Comparison of ENCODE assay signal across 18 cellular contexts in genomic region chr15:68307131-68307928, GRCh38. TPM values are rescaled to one million over a fixed set of nuclear protein-coding genes. Genes with fewer than 3 reads are reported as not detected.
DNase-seq lines count a peak whose midpoint lies in the region; ATAC-seq and TF ChIP-seq lines count a peak whose summit lies in the region.
"Had no signal": no experiment of that assay in that cellular context is flagged by ENCODE, and none has a peak within 500 bp of the region (broad histone marks: within the 10 kb centered on the region; RNA-seq: fewer than 3 reads in every experiment).

No MANE protein-coding gene starts in this region.

- H3K9ac ChIP-seq in iPS-20b (ENCODE audit: low read depth, low read length): peak overlapping the region; percentile 11; the same call in 1 of the 2 replicates

- H3K27me3 ChIP-seq in iPS-20b (ENCODE audit: insufficient read depth, low read length) (no peaks in the 10 kb centered on the region), tibial artery (no peaks in the 10 kb centered on the region)
- H3K27me3 ChIP-seq: body of pancreas, tibial nerve had no signal

- peaks cover 14% of the 10 kb centered on the region for H3K4me1 Mint-ChIP-seq in activated CD4-positive, alpha-beta T cell treated with anti-CD3 and anti-CD28 coated beads, Interleukin-2, amount 10 ng/mL, durations not matched to agents 7 days and 5 days
- peaks cover 9% of the 10 kb centered on the region for H3K4me1 Mint-ChIP-seq in activated CD8-positive, alpha-beta memory T cell treated with anti-CD3 and anti-CD28 coated beads, Interleukin-2, amount 10 ng/mL, durations not matched to agents 7 days and 5 days
- peaks cover 7% of the 10 kb centered on the region for H3K4me1 Mint-ChIP-seq in T-helper 2 cell treated with Interferon-gamma antibody and Interleukin-4, amounts not matched to agents 5 μg/mL and 100 μg/mL, for 36 hours (ENCODE audit: low read depth)

- H3K4me1 ChIP-seq in iPS-20b (ENCODE audit: insufficient read depth, low read length) (peaks cover 21% of the 10 kb centered on the region), tibial artery (peaks cover 0 to 57% (median 27%) of the 10 kb centered on the region in 4 donors)
- H3K4me1 ChIP-seq: lower lobe of right lung had no signal

- no peak overlapping the region for H3K4me3 ChIP-seq in iPS-20b (ENCODE audit: low read length)
- H3K4me3 ChIP-seq in tibial artery: no peak overlapping the region
- H3K4me3 ChIP-seq: body of pancreas, HAP-1, lower lobe of right lung, psoas muscle, smooth muscle cell, tibial nerve had no signal

- POLR2A ChIA-PET in activated CD4-positive, alpha-beta T cell treated with anti-CD3 and anti-CD28 coated beads, Interleukin-2, amount 10 ng/mL, durations not matched to agents 7 days and 5 days (lab: Charles Lee): no interaction called here

- intact Hi-C loops in tibial artery (cut with DNase I; ENCODE audit: low total_unique reads): loop anchor here (5.0 to 10.0 kb wide), 4 partner anchors 55 to 370 kb away; no protein-coding TSS in a partner anchor

- no peak overlapping the region for H3K27ac ChIP-seq in iPS-20b (ENCODE audit: low read length)
- H3K27ac ChIP-seq in tibial artery: peak overlapping the region; percentile 60 to 70
- H3K27ac ChIP-seq: body of pancreas, lower lobe of right lung, psoas muscle, VCaP had no signal

- no peak overlapping the region for H3K27ac Mint-ChIP-seq in activated CD4-positive, alpha-beta T cell treated with anti-CD3 and anti-CD28 coated beads, Interleukin-2, amount 10 ng/mL, durations not matched to agents 7 days and 5 days
- no peak overlapping the region for H3K27ac Mint-ChIP-seq in activated CD8-positive, alpha-beta memory T cell treated with anti-CD3 and anti-CD28 coated beads, Interleukin-2, amount 10 ng/mL, durations not matched to agents 7 days and 5 days
- H3K27ac Mint-ChIP-seq in T-helper 2 cell treated with Interferon-gamma antibody and Interleukin-4, amounts not matched to agents 5 μg/mL and 100 μg/mL, for 36 hours: no peak overlapping the region
- H3K27ac Mint-ChIP-seq: CD14-positive monocyte had no signal

- H3K36me3 ChIP-seq in iPS-20b (ENCODE audit: insufficient read depth, low read depth, low read length) (no peaks in the 10 kb centered on the region), tibial artery (peaks cover 30 to 47% (median 39%) of the 10 kb centered on the region in 3 donors)
- H3K36me3 ChIP-seq: HAP-1, lower lobe of right lung, tibial nerve had no signal

- no peaks in the 10 kb centered on the region for H3K9me3 Mint-ChIP-seq in activated CD4-positive, alpha-beta T cell treated with anti-CD3 and anti-CD28 coated beads, Interleukin-2, amount 10 ng/mL, durations not matched to agents 7 days and 5 days
- H3K9me3 Mint-ChIP-seq in activated CD8-positive, alpha-beta memory T cell treated with anti-CD3 and anti-CD28 coated beads, Interleukin-2, amount 10 ng/mL, durations not matched to agents 7 days and 5 days (ENCODE audit: low read depth): no peaks in the 10 kb centered on the region
- H3K9me3 Mint-ChIP-seq in T-helper 2 cell treated with Interferon-gamma antibody and Interleukin-4, amounts not matched to agents 5 μg/mL and 100 μg/mL, for 36 hours: no peaks in the 10 kb centered on the region
- H3K9me3 Mint-ChIP-seq: CD14-positive monocyte; naive thymus-derived CD4-positive, alpha-beta T cell had no signal

- no peak for TF ChIP-seq CTCF in tibial artery (IDR thresholded peaks at IDR 0.05)

- no peaks in the 10 kb centered on the region for H3K27me3 Mint-ChIP-seq in activated CD4-positive, alpha-beta T cell treated with anti-CD3 and anti-CD28 coated beads, Interleukin-2, amount 10 ng/mL, durations not matched to agents 7 days and 5 days
- peaks cover 6% of the 10 kb centered on the region for H3K27me3 Mint-ChIP-seq in activated CD8-positive, alpha-beta memory T cell treated with anti-CD3 and anti-CD28 coated beads, Interleukin-2, amount 10 ng/mL, durations not matched to agents 7 days and 5 days
- H3K27me3 Mint-ChIP-seq in T-helper 2 cell treated with Interferon-gamma antibody and Interleukin-4, amounts not matched to agents 5 μg/mL and 100 μg/mL, for 36 hours (ENCODE audit: low read depth): peaks cover 2% of the 10 kb centered on the region

- H3K4me3 Mint-ChIP-seq in activated CD4-positive, alpha-beta T cell treated with anti-CD3 and anti-CD28 coated beads, Interleukin-2, amount 10 ng/mL, durations not matched to agents 7 days and 5 days: no peak overlapping the region
- no peak overlapping the region for H3K4me3 Mint-ChIP-seq in activated CD8-positive, alpha-beta memory T cell treated with anti-CD3 and anti-CD28 coated beads, Interleukin-2, amount 10 ng/mL, durations not matched to agents 7 days and 5 days
- no peak overlapping the region for H3K4me3 Mint-ChIP-seq in T-helper 2 cell treated with Interferon-gamma antibody and Interleukin-4, amounts not matched to agents 5 μg/mL and 100 μg/mL, for 36 hours

- CTCF ChIA-PET in activated CD4-positive, alpha-beta T cell treated with anti-CD3 and anti-CD28 coated beads, Interleukin-2, amount 10 ng/mL, durations not matched to agents 7 days and 5 days (lab: Charles Lee): interaction anchor here (0.6 to 2.3 kb wide), 14 partner anchors 8 to 232 kb away, joined by 3 to 18 read pairs (median 4); no protein-coding TSS in a partner anchor
- CTCF ChIA-PET in activated CD8-positive, alpha-beta memory T cell treated with anti-CD3 and anti-CD28 coated beads, Interleukin-2, amount 10 ng/mL, durations not matched to agents 7 days and 5 days (lab: Charles Lee): interaction anchor here (0.7 to 5.3 kb wide), 32 partner anchors 8 to 367 kb away, joined by 3 to 90 read pairs (median 6); partner anchors contain the start of gene FEM1B

- H3K9me3 ChIP-seq in iPS-20b (ENCODE audit: insufficient read depth, low read depth, low read length) (no peaks in the 10 kb centered on the region; the same call in 1 of the 2 replicates), tibial artery (no peaks in the 10 kb centered on the region)
- H3K9me3 ChIP-seq: body of pancreas, HAP-1, lower lobe of right lung, psoas muscle, tibial nerve had no signal

- no peak for ATAC-seq in activated CD8-positive, alpha-beta memory T cell treated with anti-CD3 and anti-CD28 coated beads, Interleukin-2, amount 10 ng/mL, durations not matched to agents 7 days and 5 days

- no peaks in the 10 kb centered on the region for H3K36me3 Mint-ChIP-seq in activated CD4-positive, alpha-beta T cell treated with anti-CD3 and anti-CD28 coated beads, Interleukin-2, amount 10 ng/mL, durations not matched to agents 7 days and 5 days (ENCODE audit: low read depth)
- no peaks in the 10 kb centered on the region for H3K36me3 Mint-ChIP-seq in activated CD8-positive, alpha-beta memory T cell treated with anti-CD3 and anti-CD28 coated beads, Interleukin-2, amount 10 ng/mL, durations not matched to agents 7 days and 5 days
- H3K36me3 Mint-ChIP-seq in T-helper 2 cell treated with Interferon-gamma antibody and Interleukin-4, amounts not matched to agents 5 μg/mL and 100 μg/mL, for 36 hours (ENCODE audit: low read depth): no peaks in the 10 kb centered on the region
- H3K36me3 Mint-ChIP-seq: CD14-positive monocyte; naive thymus-derived CD4-positive, alpha-beta T cell had no signal

- peak; percentile 4 for DNase-seq in activated CD4-positive, alpha-beta T cell treated with anti-CD3 and anti-CD28 coated beads, Interleukin-2, amount 10 ng/mL, durations not matched to agents 7 days and 5 days
- DNase-seq in activated CD4-positive, alpha-beta T cell treated with anti-CD3 and anti-CD28 coated beads, Interleukin-2, amount 50 U/mL, for 4 hours: no peak
- DNase-seq in activated CD8-positive, alpha-beta memory T cell treated with anti-CD3 and anti-CD28 coated beads, Interleukin-2, amount 10 ng/mL, durations not matched to agents 7 days and 5 days: peak; percentile 25
- DNase-seq in tibial artery: peak in 1 of 2 donors; percentile 65
- DNase-seq in T-helper 2 cell treated with Interferon-gamma antibody and Interleukin-4, amounts not matched to agents 5 μg/mL and 100 μg/mL, for 36 hours (ENCODE audit: low spot score): no peak
- no peak for DNase-seq in EL
- no peak for DNase-seq in NCI-H2227 (lab: John Stamatoyannopoulos, UW; ENCODE audit: unreplicated experiment)
- DNase-seq: NK-92 treated with Interleukin-12 subunit alpha and Interleukin-12 subunit beta, amount 100 ng/mL, for 24 hours had no signal

RNA-seq across cellular contexts. Expression of gene FEM1B, which starts 29.8 kb away (rescaled TPM):
- 10 to 100 TPM; 51.7 to 66.3 TPM for total RNA-seq in activated CD4-positive, alpha-beta T cell treated with anti-CD3 and anti-CD28 coated beads, Interleukin-2, amount 10 ng/mL, durations not matched to agents 7 days and 5 days
- 10 to 100 TPM; 48.3 to 50.1 TPM for total RNA-seq in activated CD8-positive, alpha-beta memory T cell treated with anti-CD3 and anti-CD28 coated beads, Interleukin-2, amount 10 ng/mL, durations not matched to agents 7 days and 5 days

Comparison
In these comparisons a context has a peak if more than half of its experiments do, and no peak if none do; other contexts are left out.
1. DNase-seq: peak in activated CD4-positive, alpha-beta T cell treated with anti-CD3 and anti-CD28 coated beads, Interleukin-2, amount 10 ng/mL, durations not matched to agents 7 days and 5 days (single experiment) and activated CD8-positive, alpha-beta memory T cell treated with anti-CD3 and anti-CD28 coated beads, Interleukin-2, amount 10 ng/mL, durations not matched to agents 7 days and 5 days (single experiment); none in activated CD4-positive, alpha-beta T cell treated with anti-CD3 and anti-CD28 coated beads, Interleukin-2, amount 50 U/mL, for 4 hours (0 of 2), T-helper 2 cell treated with Interferon-gamma antibody and Interleukin-4, amounts not matched to agents 5 μg/mL and 100 μg/mL, for 36 hours (single experiment), EL (single experiment) and NCI-H2227 (single experiment).